In genomic region chr12:103495158-103495782, GRCh38 we compare ENCODE assay signal across 8 cellular contexts. TPM values are rescaled to one million over a fixed set of nuclear protein-coding genes. Genes with fewer than 3 reads are reported as not detected.
DNase-seq lines count a peak whose midpoint lies in the region; ATAC-seq and TF ChIP-seq lines count a peak whose summit lies in the region.

No MANE protein-coding gene starts in this region.

- no peak for TF ChIP-seq POLR2A in GM18505 (IDR thresholded peaks at IDR 0.05; ENCODE audit: borderline replicate concordance, extremely low read depth, insufficient read depth, insufficient read length)

- DNase-seq in NCI-H345 treated with DMSO at 0.1 percent for 48 hours (lab: John Stamatoyannopoulos, UW; ENCODE audit: unreplicated experiment) (peak; percentile 85), head of caudate nucleus (peak in 40 of 42 donors; percentile 9 to 79 (median 54)), skeletal muscle cell (ENCODE audit: low read depth) (no peak), Kasumi-1 (lab: John Stamatoyannopoulos, UW) (no peak), G401 (ENCODE audit: low spot score) (no peak)
- DNase-seq in activated T-cell treated with anti-CD3 and anti-CD28 coated beads, Interleukin-2, amount 50 U/mL, for 48 hours, result peak; percentile 59 to 64

- H3K4me3 ChIP-seq in skeletal muscle cell (ENCODE audit: low read depth, low read length), result peak overlapping the region; percentile 33

- ATAC-seq in GM18505 (IDR thresholded peaks at IDR 0.05; ENCODE audit: unreplicated experiment) (peak; percentile 75), HG02970 (IDR thresholded peaks at IDR 0.05; ENCODE audit: low FRiP score, unreplicated experiment) (peak; percentile 60)

- in situ Hi-C loops in G401 (cut with HindIII; ENCODE audit: low sequenced_read_pairs), result no loop called here

- intact Hi-C loops in head of caudate nucleus (cut with DNase I), result no loop called here

RNA-seq across cellular contexts. Expression of gene C12orf42, which starts 0.5 kb away (rescaled TPM):
- not detected in 2 replicates for total RNA-seq in G401 (2014; rRNA removed; shearing (Covaris generic))

Comparison
In these comparisons a context has a peak if more than half of its experiments do, and no peak if none do; other contexts are left out.
1. DNase-seq: peak in NCI-H345 treated with DMSO at 0.1 percent for 48 hours (single experiment), activated T-cell treated with anti-CD3 and anti-CD28 coated beads, Interleukin-2, amount 50 U/mL, for 48 hours (2 of 2) and head of caudate nucleus (40 of 42); none in skeletal muscle cell (single experiment), Kasumi-1 (0 of 2) and G401 (single experiment).